ENCODE assay signal across 8 cellular contexts in the genomic region with DNA sequence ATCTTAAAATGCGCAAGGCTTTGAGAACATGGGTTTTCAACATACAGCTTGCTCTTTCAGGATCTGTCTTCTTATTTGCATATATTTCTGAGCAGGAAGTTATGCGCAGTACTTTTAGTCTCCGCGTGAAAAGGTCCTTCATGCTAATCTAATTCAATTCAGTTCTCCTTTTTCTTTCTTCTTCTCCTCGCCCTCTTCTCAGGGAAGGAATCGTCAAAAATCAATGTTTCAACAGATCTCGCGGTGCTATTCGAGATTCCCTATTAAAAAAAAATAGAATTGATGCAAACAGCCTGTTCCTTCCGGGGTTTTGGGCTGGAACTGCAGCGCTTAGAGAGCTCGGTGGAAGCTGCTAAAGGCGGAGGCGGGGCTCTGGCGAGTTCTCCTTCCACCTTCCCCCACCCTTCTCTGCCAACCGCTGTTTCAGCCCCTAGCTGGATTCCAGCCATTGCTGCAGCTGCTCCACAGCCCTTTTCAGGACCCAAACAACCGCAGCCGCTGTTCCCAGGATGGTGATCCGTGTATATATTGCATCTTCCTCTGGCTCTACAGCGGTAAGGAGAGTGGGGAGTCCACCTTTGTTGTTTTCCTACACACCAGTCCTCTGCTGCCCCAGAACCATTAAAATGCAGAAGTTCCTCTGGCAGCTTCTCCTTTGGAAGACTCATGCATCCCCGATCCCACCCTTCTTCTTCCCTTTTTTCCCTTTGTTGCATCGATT. TPM values are rescaled to one million over a fixed set of nuclear protein-coding genes. Genes with fewer than 3 reads are reported as not detected.
DNase-seq lines count a peak whose midpoint lies in the region; ATAC-seq and TF ChIP-seq lines count a peak whose summit lies in the region.

A gene with protein sequence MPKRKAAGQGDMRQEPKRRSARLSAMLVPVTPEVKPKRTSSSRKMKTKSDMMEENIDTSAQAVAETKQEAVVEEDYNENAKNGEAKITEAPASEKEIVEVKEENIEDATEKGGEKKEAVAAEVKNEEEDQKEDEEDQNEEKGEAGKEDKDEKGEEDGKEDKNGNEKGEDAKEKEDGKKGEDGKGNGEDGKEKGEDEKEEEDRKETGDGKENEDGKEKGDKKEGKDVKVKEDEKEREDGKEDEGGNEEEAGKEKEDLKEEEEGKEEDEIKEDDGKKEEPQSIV (minus strand): TSS at position 222 of the 721 bp plus-strand sequence. CDS start 80,364 bp downstream, outside the sequence.
A gene (plus strand): TSS at position 411 of the 721 bp plus-strand sequence. CDS start 99 bp downstream, at position 510.

- peak within 1 kb of the TSS; percentile 96 for H3K4me3 Mint-ChIP-seq in nephron progenitor cell
- H3K4me3 Mint-ChIP-seq in stimulated activated naive CD8-positive, alpha-beta T cell treated with anti-CD3 and anti-CD28 coated beads, Interleukin-15, amount 100 ng/mL, for 72 hours: peak within 1 kb of the TSS; percentile 93 to 98

- H3K27me3 Mint-ChIP-seq in nephron progenitor cell (ENCODE audit: low read depth, poor library complexity): no peaks in the 10 kb centered on the region
- H3K27me3 Mint-ChIP-seq in stimulated activated naive CD8-positive, alpha-beta T cell treated with anti-CD3 and anti-CD28 coated beads, Interleukin-15, amount 100 ng/mL, for 72 hours: no peaks in the 10 kb centered on the region

- POLR2A ChIA-PET in RWPE1 (lab: Yijun Ruan, JAX; ENCODE audit: low non-redundant PET): no interaction called here

- TF ChIP-seq CTCF in C4-2B (conservative IDR thresholded peaks at IDR 0.05) (no peak), RWPE1 (conservative IDR thresholded peaks at IDR 0.05; ENCODE audit: low read depth) (no peak), fibroblast of villous mesenchyme (IDR thresholded peaks at IDR 0.05; ENCODE audit: insufficient read depth, low read depth, low read length) (no peak), nephron progenitor cell (IDR thresholded peaks at IDR 0.05) (no peak)

- DNase-seq in RWPE1 (ENCODE audit: low spot score) (peak; percentile 56), fibroblast of villous mesenchyme (ENCODE audit: low read depth) (peak; percentile 89), nephron progenitor cell (peak; percentile 71)
- DNase-seq in activated effector memory CD4-positive, alpha-beta T cell treated with anti-CD3 and anti-CD28 coated beads, Interleukin-2, amount 50 U/mL, for 16 hours: peak; percentile 87
- peak; percentile 51 to 65 for DNase-seq in stimulated activated naive CD8-positive, alpha-beta T cell treated with anti-CD3 and anti-CD28 coated beads, Interleukin-15, amount 100 ng/mL, for 72 hours

- H3K9me3 Mint-ChIP-seq in nephron progenitor cell: peaks cover 53% of the 10 kb centered on the region
- H3K9me3 Mint-ChIP-seq in stimulated activated naive CD8-positive, alpha-beta T cell treated with anti-CD3 and anti-CD28 coated beads, Interleukin-15, amount 100 ng/mL, for 72 hours: no peaks in the 10 kb centered on the region

- peak within 1 kb of the TSS; percentile 70 for H3K4me3 ChIP-seq in fibroblast of villous mesenchyme (ENCODE audit: low read depth, low read length)

- H3K27ac Mint-ChIP-seq in nephron progenitor cell: peak within 1 kb of the TSS; percentile 99
- peak within 1 kb of the TSS; percentile 92 to 99 for H3K27ac Mint-ChIP-seq in stimulated activated naive CD8-positive, alpha-beta T cell treated with anti-CD3 and anti-CD28 coated beads, Interleukin-15, amount 100 ng/mL, for 72 hours

- H3K4me1 Mint-ChIP-seq in nephron progenitor cell: peaks cover 30% of the 10 kb centered on the region
- H3K4me1 Mint-ChIP-seq in stimulated activated naive CD8-positive, alpha-beta T cell treated with anti-CD3 and anti-CD28 coated beads, Interleukin-15, amount 100 ng/mL, for 72 hours: peaks cover 27% of the 10 kb centered on the region

- ATAC-seq in GM19328 (IDR thresholded peaks at IDR 0.05; ENCODE audit: unreplicated experiment) (peak; percentile 87), HG03469 (IDR thresholded peaks at IDR 0.05; ENCODE audit: unreplicated experiment) (peak; percentile 78)
- peak; percentile 99 for ATAC-seq in stimulated activated naive CD8-positive, alpha-beta T cell treated with anti-CD3 and anti-CD28 coated beads, Interleukin-15, amount 100 ng/mL, for 72 hours

- H3K27ac ChIP-seq in C4-2B: peak within 1 kb of the TSS; percentile 52
- peak within 1 kb of the TSS; percentile 77 for H3K27ac ChIP-seq in RWPE1

- CTCF ChIA-PET in RWPE1 (lab: Yijun Ruan, JAX): interaction anchor here (0.5 kb wide), 1 partner anchor 16 kb away, joined by 4 read pairs; no protein-coding TSS in a partner anchor

- H3K36me3 Mint-ChIP-seq in nephron progenitor cell (ENCODE audit: low read depth): peaks cover 17% of the 10 kb centered on the region

RNA-seq across cellular contexts. Expression of the first gene that starts in this region (rescaled TPM):
- total RNA-seq in fibroblast of villous mesenchyme: 0.43 and 2.6 TPM in 2 replicates

RNA-seq across cellular contexts. Expression of the second gene that starts in this region (rescaled TPM):
- total RNA-seq in fibroblast of villous mesenchyme: 62.2 and 74.7 TPM in 2 replicates

Comparison
In these comparisons a context has a peak if more than half of its experiments do, and no peak if none do; other contexts are left out.
1. Peak in every context shown above with its lines: DNase-seq, ATAC-seq, H3K4me3 ChIP-seq and H3K27ac ChIP-seq.